Comparison of ENCODE assay signal across 22 cellular contexts in the genomic region with DNA sequence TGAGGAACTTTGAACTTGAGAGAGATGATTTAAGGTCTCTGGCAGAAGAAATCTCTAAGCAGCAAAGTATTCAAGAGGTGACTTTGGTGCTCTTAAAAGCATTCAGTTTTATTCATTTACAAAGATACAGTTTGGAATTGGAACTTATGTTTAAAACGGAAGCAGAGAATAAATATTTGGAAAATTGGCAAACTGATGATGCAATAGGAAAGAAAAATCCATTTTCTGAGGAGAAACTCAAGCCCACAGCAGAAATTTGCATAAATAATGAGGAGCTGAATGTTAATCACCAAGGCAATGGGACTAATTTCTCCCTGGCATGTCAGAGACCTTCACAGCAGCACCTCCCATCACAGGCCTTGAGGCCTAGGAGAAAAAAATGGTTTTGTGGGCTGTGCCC.
"Had no signal": no experiment of that assay in that cellular context is flagged by ENCODE, and none has a peak within 500 bp of the region (broad histone marks: within the 10 kb centered on the region; RNA-seq: fewer than 3 reads in every experiment).

No MANE protein-coding gene starts in this region.

- H3K27ac ChIP-seq: coronary artery, dorsolateral prefrontal cortex, esophagus muscularis mucosa, foreskin keratinocyte, gastroesophageal sphincter, heart left ventricle, hepatocyte, left lung, lower lobe of right lung had no signal

- DNase-seq: dermis blood vessel endothelial cell; dorsolateral prefrontal cortex; effector CD4-positive, alpha-beta T cell; effector memory CD4-positive, alpha-beta T cell; foreskin keratinocyte; heart left ventricle; hypothalamus; left cardiac atrium; left lung; left ventricle myocardium superior; lower lobe of right lung; mesenchymal stem cell; mucosa of descending colon had no signal

- H3K4me2 ChIP-seq: hepatocyte had no signal

- H3K4me1 ChIP-seq: esophagus muscularis mucosa, foreskin keratinocyte, gastroesophageal sphincter, heart left ventricle, left lung, lower lobe of right lung had no signal

- H2AFZ ChIP-seq: hepatocyte had no signal

- H3K4me3 ChIP-seq: coronary artery, dorsolateral prefrontal cortex, esophagus muscularis mucosa, gastroesophageal sphincter, heart left ventricle, hepatocyte, left lung, lower lobe of right lung, mucosa of descending colon had no signal

- H3K79me2 ChIP-seq: hepatocyte had no signal

- H3K36me3 ChIP-seq: esophagus muscularis mucosa, gastroesophageal sphincter, heart left ventricle, left lung, lower lobe of right lung had no signal

- ATAC-seq: foreskin keratinocyte, gastroesophageal sphincter, heart left ventricle, left cardiac atrium, left lung, left ventricle myocardium superior, lower lobe of right lung, mucosa of descending colon had no signal

- FAIRE-seq: colon, endothelial cell of umbilical vein, frontal cortex, islet of Langerhans, keratinocyte had no signal

- H3K27me3 ChIP-seq: dorsolateral prefrontal cortex, esophagus muscularis mucosa, foreskin keratinocyte, gastroesophageal sphincter, heart left ventricle, hepatocyte, left lung had no signal
